ENCODE assay signal across 30 cellular contexts in the genomic region with DNA sequence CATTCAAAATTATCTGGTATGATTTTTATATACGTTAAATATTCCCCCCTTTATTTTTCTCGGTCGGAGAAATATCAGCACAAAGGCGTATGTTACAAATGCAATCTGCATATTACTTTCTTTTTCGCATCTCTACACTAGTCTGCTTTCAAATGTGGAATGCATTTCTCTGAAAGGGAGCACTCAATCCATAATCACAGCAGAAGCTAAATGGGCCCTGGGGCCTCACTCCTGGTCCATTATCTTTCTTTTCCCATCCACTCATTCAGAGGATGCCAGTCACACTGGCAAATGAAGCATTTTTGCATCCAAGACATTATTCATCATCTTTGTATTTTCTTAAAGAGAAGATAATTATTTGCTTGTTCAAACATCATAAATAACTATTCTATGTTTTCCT.
"Had no signal": no experiment of that assay in that cellular context is flagged by ENCODE, and none has a peak within 500 bp of the region (broad histone marks: within the 10 kb centered on the region; RNA-seq: fewer than 3 reads in every experiment).

No MANE protein-coding gene starts in this region.

- H3K36me3 ChIP-seq: adrenal gland, breast epithelium, MG63 had no signal

- H3K27me3 Mint-ChIP-seq: activated B cell treated with CpG ODN at 0.5 μM for 24 hours; activated CD4-positive, alpha-beta memory T cell treated with anti-CD3 and anti-CD28 coated beads for 36 hours had no signal

- H3K9me3 Mint-ChIP-seq: activated B cell treated with CpG ODN at 0.5 μM for 24 hours; activated naive CD4-positive, alpha-beta T cell treated with anti-CD3 and anti-CD28 coated beads for 36 hours; activated T-helper 1 cell treated with anti-CD3 and anti-CD28 coated beads, Interleukin-12 subunit alpha, Interleukin-12 subunit beta, Interleukin-2, Interleukin-4 antibody, amounts not matched to agents 30 ng/mL and 10 ng/mL and 1 ng/mL, durations not matched to agents 14 hours and 24 hours and 36 hours; T-helper 2 cell treated with Interferon-gamma antibody and Interleukin-4, amounts not matched to agents 5 μg/mL and 100 μg/mL, for 36 hours had no signal

- ATAC-seq: activated naive CD4-positive, alpha-beta T cell treated with anti-CD3 and anti-CD28 coated beads, Interleukin-2, amount 50 U/mL, for 72 hours; activated T-cell treated with anti-CD3 and anti-CD28 coated beads, Interleukin-2, amount 50 U/mL, for 4 hours; body of pancreas had no signal

- H3K27ac Mint-ChIP-seq: activated B cell treated with CpG ODN at 0.5 μM for 24 hours; activated CD4-positive, alpha-beta memory T cell treated with anti-CD3 and anti-CD28 coated beads for 36 hours; activated naive CD4-positive, alpha-beta T cell treated with anti-CD3 and anti-CD28 coated beads for 36 hours; activated naive CD4-positive, alpha-beta T cell treated with anti-CD3 and anti-CD28 coated beads, Interleukin-2, amount 50 U/mL, for 72 hours; activated T-helper 1 cell treated with anti-CD3 and anti-CD28 coated beads, Interleukin-12 subunit alpha, Interleukin-12 subunit beta, Interleukin-2, Interleukin-4 antibody, amounts not matched to agents 30 ng/mL and 10 ng/mL and 1 ng/mL, durations not matched to agents 14 hours and 24 hours and 36 hours; T-helper 1 cell treated with Interleukin-12 subunit alpha and Interleukin-12 subunit beta and Interleukin-4 antibody, amounts not matched to agents 30 μg/mL and 1 μg/mL, for 36 hours; T-helper 2 cell treated with Interferon-gamma antibody and Interleukin-4, amounts not matched to agents 5 μg/mL and 100 μg/mL, for 36 hours had no signal

- H3K27me3 ChIP-seq: adrenal gland, body of pancreas, breast epithelium, MG63 had no signal

- H3K27ac ChIP-seq: adrenal gland, body of pancreas, breast epithelium had no signal

- H3K4me3 ChIP-seq: adrenal gland, body of pancreas, breast epithelium, MG63 had no signal

- H3K4me1 ChIP-seq: adrenal gland, body of pancreas, breast epithelium had no signal

- H3K4me1 Mint-ChIP-seq: activated B cell treated with CpG ODN at 0.5 μM for 24 hours had no signal

- DNase-seq: activated B cell treated with CpG ODN at 0.5 μM for 24 hours; activated CD4-positive, alpha-beta memory T cell treated with anti-CD3 and anti-CD28 coated beads for 36 hours; activated CD4-positive, alpha-beta T cell treated with anti-CD3 and anti-CD28 coated beads for 4 hours; activated CD4-positive, alpha-beta T cell treated with anti-CD3 and anti-CD28 coated beads, Interleukin-2, amount 50 U/mL, for 1 hour; activated CD4-positive, CD25-positive, alpha-beta regulatory T cell treated with anti-CD3 and anti-CD28 coated beads, Interleukin-2, amount 50 U/mL, for 72 hours; activated CD8-positive, alpha-beta memory T cell treated with anti-CD3 and anti-CD28 coated beads, Interleukin-2, amount 50 U/mL, for 4 hours; activated gamma-delta T cell treated with Interleukin-2 at 50 U/mL for 16 hours; activated naive CD4-positive, alpha-beta T cell treated with anti-CD3 and anti-CD28 coated beads for 36 hours; activated T-cell treated with anti-CD3 and anti-CD28 coated beads for 4 hours; activated T-cell treated with anti-CD3 and anti-CD28 coated beads, Interleukin-2, amount 50 U/mL, for 4 hours; adrenal gland; body of pancreas; cerebellar nuclear complex; Kasumi-1; KG1; MG63; NCI-H1048; NCI-H1105 treated with DMSO at 0.1 percent for 48 hours; NCI-H1436; NCI-H1694; NCI-H1930; NCI-H2081 treated with DMSO at 0.1 percent for 48 hours; NCI-H2171; NCI-H510A; Right ventricle myocardium superior had no signal

- H3K4me3 Mint-ChIP-seq: activated B cell treated with CpG ODN at 0.5 μM for 24 hours; activated CD4-positive, alpha-beta memory T cell treated with anti-CD3 and anti-CD28 coated beads for 36 hours; activated naive CD4-positive, alpha-beta T cell treated with anti-CD3 and anti-CD28 coated beads for 36 hours; activated T-cell treated with anti-CD3 and anti-CD28 coated beads, Interleukin-2, amount 50 U/mL, for 4 hours; activated T-helper 1 cell treated with anti-CD3 and anti-CD28 coated beads, Interleukin-12 subunit alpha, Interleukin-12 subunit beta, Interleukin-2, Interleukin-4 antibody, amounts not matched to agents 30 ng/mL and 10 ng/mL and 1 ng/mL, durations not matched to agents 14 hours and 24 hours and 36 hours; T-helper 1 cell treated with Interleukin-12 subunit alpha and Interleukin-12 subunit beta and Interleukin-4 antibody, amounts not matched to agents 30 μg/mL and 1 μg/mL, for 36 hours; T-helper 2 cell treated with Interferon-gamma antibody and Interleukin-4, amounts not matched to agents 5 μg/mL and 100 μg/mL, for 36 hours had no signal

- H3K9me3 ChIP-seq: adrenal gland, body of pancreas, breast epithelium, MG63 had no signal

- H3K36me3 Mint-ChIP-seq: activated CD4-positive, alpha-beta memory T cell treated with anti-CD3 and anti-CD28 coated beads for 36 hours; activated naive CD4-positive, alpha-beta T cell treated with anti-CD3 and anti-CD28 coated beads, Interleukin-2, amount 50 U/mL, for 72 hours had no signal
